ENCODE assay signal across 14 cellular contexts in genomic region chr2:212929971-212930370, GRCh38.
DNase-seq lines count a peak whose midpoint lies in the region; ATAC-seq and TF ChIP-seq lines count a peak whose summit lies in the region.
"Had no signal": no experiment of that assay in that cellular context is flagged by ENCODE, and none has a peak within 500 bp of the region (broad histone marks: within the 10 kb centered on the region; RNA-seq: fewer than 3 reads in every experiment).

No MANE protein-coding gene starts in this region.

- peaks cover under 1 to 1% of the 10 kb centered on the region in 2 donors for H3K36me3 Mint-ChIP-seq in activated T-cell treated with anti-CD3 and anti-CD28 coated beads, Interleukin-2, amount 50 U/mL, for 72 hours (ENCODE audit: insufficient read depth in 2 of 2)
- H3K36me3 Mint-ChIP-seq in activated T-helper 2 cell treated with anti-CD3 and anti-CD28 coated beads, Interferon-gamma antibody, Interleukin-2, Interleukin-4, amounts not matched to agents 10 μg/mL and 5 μg/mL and 100 μg/mL, durations not matched to agents 14 hours and 24 hours and 36 hours (ENCODE audit: low read depth): no peaks in the 10 kb centered on the region
- peaks cover 7% of the 10 kb centered on the region for H3K36me3 Mint-ChIP-seq in stimulated activated effector memory CD8-positive, alpha-beta T cell treated with anti-CD3 and anti-CD28 coated beads, Interleukin-12 subunit alpha, Interleukin-12 subunit beta, amount 100 ng/mL, for 72 hours

- H3K27ac ChIP-seq in foreskin keratinocyte: peak overlapping the region; percentile 48
- no peak overlapping the region for H3K27ac ChIP-seq in lower lobe of right lung
- H3K27ac ChIP-seq: HL-60 had no signal

- H3K27ac Mint-ChIP-seq in activated T-cell treated with anti-CD3 and anti-CD28 coated beads, Interleukin-2, amount 50 U/mL, for 72 hours: peak overlapping the region; percentile 95
- H3K27ac Mint-ChIP-seq in activated T-helper 2 cell treated with anti-CD3 and anti-CD28 coated beads, Interferon-gamma antibody, Interleukin-2, Interleukin-4, amounts not matched to agents 10 μg/mL and 5 μg/mL and 100 μg/mL, durations not matched to agents 14 hours and 24 hours and 36 hours: peak overlapping the region; percentile 82
- H3K27ac Mint-ChIP-seq in stimulated activated effector memory CD8-positive, alpha-beta T cell treated with anti-CD3 and anti-CD28 coated beads, Interleukin-12 subunit alpha, Interleukin-12 subunit beta, amount 100 ng/mL, for 72 hours: peak overlapping the region; percentile 88
- H3K27ac Mint-ChIP-seq: CD4-positive, alpha-beta T cell; H9 had no signal

- H3K9me3 Mint-ChIP-seq in activated T-cell treated with anti-CD3 and anti-CD28 coated beads, Interleukin-2, amount 50 U/mL, for 72 hours: peaks cover 0 to under 1% of the 10 kb centered on the region in 2 donors
- peaks cover 5% of the 10 kb centered on the region for H3K9me3 Mint-ChIP-seq in activated T-helper 2 cell treated with anti-CD3 and anti-CD28 coated beads, Interferon-gamma antibody, Interleukin-2, Interleukin-4, amounts not matched to agents 10 μg/mL and 5 μg/mL and 100 μg/mL, durations not matched to agents 14 hours and 24 hours and 36 hours
- peaks cover 1% of the 10 kb centered on the region for H3K9me3 Mint-ChIP-seq in stimulated activated effector memory CD8-positive, alpha-beta T cell treated with anti-CD3 and anti-CD28 coated beads, Interleukin-12 subunit alpha, Interleukin-12 subunit beta, amount 100 ng/mL, for 72 hours

- H3K4me1 ChIP-seq in foreskin keratinocyte (peaks cover 16% of the 10 kb centered on the region), lower lobe of right lung (no peaks in the 10 kb centered on the region)
- H3K4me1 ChIP-seq: BE2C had no signal

- intact Hi-C loops in activated T-helper 2 cell treated with anti-CD3 and anti-CD28 coated beads, Interferon-gamma antibody, Interleukin-2, Interleukin-4, amounts not matched to agents 10 μg/mL and 5 μg/mL and 100 μg/mL, durations not matched to agents 14 hours and 24 hours and 36 hours (cut with micrococcal nuclease): loop anchor here (1.0 to 2.0 kb wide), 7 partner anchors 15 to 189 kb away; no protein-coding TSS in a partner anchor
- intact Hi-C loops in lower lobe of right lung (cut with DNase I): no loop called here

- DNase-seq in activated T-cell treated with anti-CD3 and anti-CD28 coated beads, Interleukin-2, amount 50 U/mL, for 72 hours: no peak
- DNase-seq in activated T-cell treated with anti-CD3 and anti-CD28 coated beads for 4 hours (no peak), foreskin keratinocyte (no peak), lower lobe of right lung (no peak)
- DNase-seq in activated T-helper 2 cell treated with anti-CD3 and anti-CD28 coated beads, Interferon-gamma antibody, Interleukin-2, Interleukin-4, amounts not matched to agents 10 μg/mL and 5 μg/mL and 100 μg/mL, durations not matched to agents 14 hours and 24 hours and 36 hours (ENCODE audit: low spot score): no peak
- no peak for DNase-seq in stimulated activated effector memory CD8-positive, alpha-beta T cell treated with anti-CD3 and anti-CD28 coated beads, Interleukin-12 subunit alpha, Interleukin-12 subunit beta, amount 100 ng/mL, for 72 hours (ENCODE audit: low spot score in 2 of 2)
- DNase-seq: ACHN; BE2C; C1 segment of cervical spinal cord; Caco-2; CD4-positive, alpha-beta T cell; H9 had no signal

- no peak for ATAC-seq in activated T-cell treated with anti-CD3 and anti-CD28 coated beads, Interleukin-2, amount 50 U/mL, for 72 hours (replicated peaks in 1 of 2)
- no peak for ATAC-seq in foreskin keratinocyte
- ATAC-seq in stimulated activated effector memory CD8-positive, alpha-beta T cell treated with anti-CD3 and anti-CD28 coated beads, Interleukin-12 subunit alpha, Interleukin-12 subunit beta, amount 100 ng/mL, for 72 hours: no peak
- ATAC-seq in HG03354 (IDR thresholded peaks at IDR 0.05; ENCODE audit: poor library complexity, severe bottlenecking, unreplicated experiment): no peak
- ATAC-seq in lower lobe of right lung: no peak

- H3K4me3 ChIP-seq in lower lobe of right lung: no peak overlapping the region

- H3K4me1 Mint-ChIP-seq in activated T-cell treated with anti-CD3 and anti-CD28 coated beads, Interleukin-2, amount 50 U/mL, for 72 hours (ENCODE audit: low read depth): peaks cover 35% of the 10 kb centered on the region
- H3K4me1 Mint-ChIP-seq in activated T-helper 2 cell treated with anti-CD3 and anti-CD28 coated beads, Interferon-gamma antibody, Interleukin-2, Interleukin-4, amounts not matched to agents 10 μg/mL and 5 μg/mL and 100 μg/mL, durations not matched to agents 14 hours and 24 hours and 36 hours (ENCODE audit: low read depth): peaks cover 38% of the 10 kb centered on the region
- H3K4me1 Mint-ChIP-seq in stimulated activated effector memory CD8-positive, alpha-beta T cell treated with anti-CD3 and anti-CD28 coated beads, Interleukin-12 subunit alpha, Interleukin-12 subunit beta, amount 100 ng/mL, for 72 hours: peaks cover 22% of the 10 kb centered on the region
- H3K4me1 Mint-ChIP-seq: H9 had no signal

- no peaks in the 10 kb centered on the region for H3K9me3 ChIP-seq in lower lobe of right lung
- H3K9me3 ChIP-seq: BE2C had no signal

- TF ChIP-seq CTCF in foreskin keratinocyte (conservative IDR thresholded peaks at IDR 0.05) (no peak), lower lobe of right lung (IDR thresholded peaks at IDR 0.05) (no peak)

- H3K36me3 ChIP-seq in lower lobe of right lung: no peaks in the 10 kb centered on the region
- H3K36me3 ChIP-seq: BE2C had no signal

- H3K27me3 ChIP-seq in foreskin keratinocyte (no peaks in the 10 kb centered on the region), lower lobe of right lung (ENCODE audit: low read depth) (no peaks in the 10 kb centered on the region)
- H3K27me3 ChIP-seq: BE2C had no signal

- H3K27me3 Mint-ChIP-seq in activated T-cell treated with anti-CD3 and anti-CD28 coated beads, Interleukin-2, amount 50 U/mL, for 72 hours (ENCODE audit: low read depth): peaks cover 11% of the 10 kb centered on the region
- H3K27me3 Mint-ChIP-seq in activated T-helper 2 cell treated with anti-CD3 and anti-CD28 coated beads, Interferon-gamma antibody, Interleukin-2, Interleukin-4, amounts not matched to agents 10 μg/mL and 5 μg/mL and 100 μg/mL, durations not matched to agents 14 hours and 24 hours and 36 hours (ENCODE audit: low read depth): no peaks in the 10 kb centered on the region
- H3K27me3 Mint-ChIP-seq: CD4-positive, alpha-beta T cell had no signal

- H3K4me3 Mint-ChIP-seq in activated T-cell treated with anti-CD3 and anti-CD28 coated beads, Interleukin-2, amount 50 U/mL, for 72 hours: peak overlapping the region; percentile 48 to 76
- peak overlapping the region; percentile 41 for H3K4me3 Mint-ChIP-seq in activated T-helper 2 cell treated with anti-CD3 and anti-CD28 coated beads, Interferon-gamma antibody, Interleukin-2, Interleukin-4, amounts not matched to agents 10 μg/mL and 5 μg/mL and 100 μg/mL, durations not matched to agents 14 hours and 24 hours and 36 hours (ENCODE audit: low read depth)
- H3K4me3 Mint-ChIP-seq in stimulated activated effector memory CD8-positive, alpha-beta T cell treated with anti-CD3 and anti-CD28 coated beads, Interleukin-12 subunit alpha, Interleukin-12 subunit beta, amount 100 ng/mL, for 72 hours: peak overlapping the region; percentile 19
- H3K4me3 Mint-ChIP-seq: CD4-positive, alpha-beta T cell; H9 had no signal
